ENCODE assay signal across 15 cellular contexts in genomic region chr4:40846556-40846955, GRCh38.
DNase-seq lines count a peak whose midpoint lies in the region; ATAC-seq lines count a peak whose summit lies in the region.
"Had no signal": no experiment of that assay in that cellular context is flagged by ENCODE, and none has a peak within 500 bp of the region (broad histone marks: within the 10 kb centered on the region; RNA-seq: fewer than 3 reads in every experiment).

No MANE protein-coding gene starts in this region.

- peak overlapping the region; percentile 30 for H3K27ac ChIP-seq in angular gyrus (ENCODE audit: low read depth, low read length)

- DNase-seq in G401 (ENCODE audit: low spot score), result peak; percentile 9
- peak; percentile 74 for DNase-seq in inferior parietal cortex (ENCODE audit: extremely low spot score)
- peak; percentile 98 for DNase-seq in pons (ENCODE audit: low spot score)
- no peak for DNase-seq in NCI-H524 (lab: John Stamatoyannopoulos, UW)
- DNase-seq in glomerular visceral epithelial cell (ENCODE audit: extremely low spot score), result no peak
- DNase-seq: Calu3; CD4-positive, alpha-beta T cell; KG1; NCI-H1048; NCI-H345; NCI-H69; PC-3 had no signal

- in situ Hi-C loops in G401 (cut with HindIII; ENCODE audit: low sequenced_read_pairs), result no loop called here

- no peak for ATAC-seq in HG02798 (IDR thresholded peaks at IDR 0.05; ENCODE audit: poor library complexity, unreplicated experiment)
- ATAC-seq in HG03025 (IDR thresholded peaks at IDR 0.05; ENCODE audit: low FRiP score, unreplicated experiment), result no peak
- ATAC-seq: PC-3 had no signal

Comparison
In these comparisons a context has a peak if more than half of its experiments do, and no peak if none do; other contexts are left out.
1. DNase-seq: peak in G401 (single experiment), inferior parietal cortex (single experiment) and pons (single experiment); none in NCI-H524 (0 of 2) and glomerular visceral epithelial cell (single experiment).